Comparison of ENCODE assay signal across 32 cellular contexts in genomic region chr5:19900269-19900668, GRCh38.
"Had no signal": no experiment of that assay in that cellular context is flagged by ENCODE, and none has a peak within 500 bp of the region (broad histone marks: within the 10 kb centered on the region; RNA-seq: fewer than 3 reads in every experiment).

No MANE protein-coding gene starts in this region.

- H3K4me3 ChIP-seq: ascending aorta, cardiac muscle cell, MG63, PC-9 had no signal

- H3K36me3 ChIP-seq: ascending aorta, cardiac muscle cell, MG63, WERI-Rb-1 had no signal

- H3K4me1 ChIP-seq: ascending aorta had no signal

- H3K27me3 ChIP-seq: ascending aorta, cardiac muscle cell, MG63 had no signal

- H2AFZ ChIP-seq: PC-9 had no signal

- H3K9me3 ChIP-seq: ascending aorta, MG63 had no signal

- H3K27ac ChIP-seq: ascending aorta, cardiac muscle cell, PC-9, WERI-Rb-1 had no signal

- ATAC-seq: activated CD8-positive, alpha-beta memory T cell treated with anti-CD3 and anti-CD28 coated beads, Interleukin-2, amount 10 ng/mL, durations not matched to agents 7 days and 5 days; activated T-cell treated with anti-CD3 and anti-CD28 coated beads, Interleukin-2, amount 50 U/mL, for 72 hours; activated T-helper 17 cell treated with anti-CD3 and anti-CD28 coated beads, Interleukin-2, amount 50 U/mL, for 72 hours had no signal

- DNase-seq: activated CD4-positive, alpha-beta memory T cell treated with anti-CD3 and anti-CD28 coated beads, Interleukin-2, amount 10 ng/mL, durations not matched to agents 7 days and 5 days; activated CD4-positive, alpha-beta T cell treated with anti-CD3 and anti-CD28 coated beads for 1 hour; activated CD4-positive, alpha-beta T cell treated with anti-CD3 and anti-CD28 coated beads for 48 hours; activated CD4-positive, CD25-positive, alpha-beta regulatory T cell; activated CD8-positive, alpha-beta memory T cell treated with anti-CD3 and anti-CD28 coated beads for 24 hours; activated CD8-positive, alpha-beta memory T cell treated with anti-CD3 and anti-CD28 coated beads, Interleukin-2, amount 10 ng/mL, durations not matched to agents 7 days and 5 days; activated CD8-positive, alpha-beta memory T cell treated with anti-CD3 and anti-CD28 coated beads, Interleukin-2, amount 50 U/mL, for 48 hours; activated effector memory CD4-positive, alpha-beta T cell treated with anti-CD3 and anti-CD28 coated beads, Interleukin-2, amount 50 U/mL, for 16 hours; activated naive CD4-positive, alpha-beta T cell; activated naive CD8-positive, alpha-beta T cell treated with anti-CD3 and anti-CD28 coated beads, Interleukin-2, amount 10 ng/mL, durations not matched to agents 7 days and 5 days; activated T-cell treated with anti-CD3 and anti-CD28 coated beads, Interleukin-2, amount 50 U/mL, for 72 hours; amygdala; Kasumi-1; KG1; MG63; NCI-H1048; NCI-H1105 treated with DMSO at 0.1 percent for 48 hours; NCI-H1436; NCI-H1694; NCI-H1930; NCI-H2081 treated with DMSO at 0.1 percent for 48 hours; NCI-H226; NCI-H446 treated with DMSO at 0.1 percent for 48 hours; NCI-H524; NK-92 treated with Interleukin-12 subunit alpha and Interleukin-12 subunit beta, amount 100 ng/mL, for 24 hours; PC-9; Right ventricle myocardium superior; T1000; WERI-Rb-1 had no signal

- H3K4me2 ChIP-seq: PC-9 had no signal
